In the genomic region with DNA sequence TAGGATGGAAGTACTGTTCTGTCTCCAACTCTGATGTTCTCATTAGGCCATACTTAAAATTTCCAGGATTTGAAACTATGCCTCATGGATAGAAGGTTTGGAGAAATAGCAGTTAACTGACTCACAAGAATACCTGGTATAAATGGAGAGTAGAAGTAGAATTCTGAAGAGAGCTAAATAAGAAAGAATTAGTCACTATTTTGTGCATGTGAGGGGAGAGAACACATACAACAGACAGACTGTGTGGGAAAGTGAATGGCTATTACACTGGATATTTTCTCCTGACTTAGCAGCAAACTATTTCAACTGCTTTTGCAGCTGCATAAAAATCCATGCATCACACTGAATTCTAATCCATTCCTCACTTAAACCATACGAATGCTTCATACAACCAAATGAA, we compare ENCODE assay signal across 19 cellular contexts.
A peak's percentile ranks its signal among the peaks of the same experiment; 100 is the strongest.
DNase-seq lines count a peak whose midpoint lies in the region; ATAC-seq, FAIRE-seq and TF ChIP-seq lines count a peak whose summit lies in the region.
"Had no signal": no experiment of that assay in that cellular context is flagged by ENCODE, and none has a peak within 500 bp of the region (broad histone marks: within the 10 kb centered on the region; RNA-seq: fewer than 3 reads in every experiment).

No MANE protein-coding gene starts in this region.

- H3K4me2 ChIP-seq in osteoblast (ENCODE audit: insufficient read depth, low read length), result no peak overlapping the region
- no peak overlapping the region for H3K4me2 ChIP-seq in MM.1S (ENCODE audit: low read depth, low read length)

- H3K4me3 Mint-ChIP-seq in HFFc6, result no peak overlapping the region
- no peak overlapping the region for H3K4me3 Mint-ChIP-seq in chondrocyte (ENCODE audit: unreplicated experiment)
- H3K4me3 Mint-ChIP-seq: CD4-positive, alpha-beta memory T cell had no signal

- H4K20me1 ChIP-seq in osteoblast (ENCODE audit: insufficient read depth, low read length) (no peaks in the 10 kb centered on the region), MM.1S (ENCODE audit: insufficient read depth, low read length) (no peaks in the 10 kb centered on the region)

- H3K79me2 ChIP-seq in osteoblast (ENCODE audit: insufficient read depth, low read length), result no peaks in the 10 kb centered on the region
- H3K79me2 ChIP-seq in MM.1S (ENCODE audit: low read length), result no peaks in the 10 kb centered on the region

- no peak overlapping the region for H3K9ac ChIP-seq in MM.1S (ENCODE audit: low read length)

- 52% methylated on average over 1 of the region's 1 CpG for WGBS in esophagus muscularis mucosa
- 57 to 75% methylated on average over 1 of the region's 1 CpG for WGBS in pancreas, 2 donors

- H2AFZ ChIP-seq in osteoblast (ENCODE audit: low read length) (no peak overlapping the region), MM.1S (ENCODE audit: low read length) (no peak overlapping the region)

- H3K4me1 ChIP-seq in osteoblast (ENCODE audit: insufficient read depth, low read length) (no peaks in the 10 kb centered on the region), MM.1S (ENCODE audit: low read length) (peaks cover 7% of the 10 kb centered on the region), esophagus muscularis mucosa (peaks cover 0 to 31% (median 22%) of the 10 kb centered on the region in 4 donors), pancreas (no peaks in the 10 kb centered on the region)
- H3K4me1 ChIP-seq: BE2C had no signal

- CTCF ChIA-PET in AG04449 (lab: Yijun Ruan, JAX), result interaction anchor here (2.0 kb wide), 1 partner anchor 95 kb away, joined by 9 read pairs; no protein-coding TSS in a partner anchor

- peaks cover 14% of the 10 kb centered on the region for H3K27me3 Mint-ChIP-seq in HFFc6 (ENCODE audit: insufficient read depth)
- H3K27me3 Mint-ChIP-seq in chondrocyte (ENCODE audit: low read depth), result no peaks in the 10 kb centered on the region

- H3K9me3 ChIP-seq in osteoblast (ENCODE audit: low read depth, low read length) (no peaks in the 10 kb centered on the region), MM.1S (replicated peaks; ENCODE audit: insufficient read depth, low read length) (no peaks in the 10 kb centered on the region), esophagus muscularis mucosa (no peaks in the 10 kb centered on the region), pancreas (no peaks in the 10 kb centered on the region)
- H3K9me3 ChIP-seq: BE2C had no signal

- POLR2A ChIA-PET in AG04449 (lab: Yijun Ruan, JAX), result no interaction called here

- no peak for FAIRE-seq in pancreas (lab: Jason Lieb, UNC)
- FAIRE-seq: GM19239, H54 had no signal

- ATAC-seq in pancreas, result no peak
- ATAC-seq: HCT116 had no signal

- intact Hi-C loops in esophagus muscularis mucosa (cut with DNase I) (no loop called here), pancreas (cut with DNase I) (no loop called here)

- no peak overlapping the region for H3K27ac Mint-ChIP-seq in HFFc6
- peak overlapping the region; percentile 33 for H3K27ac Mint-ChIP-seq in chondrocyte (ENCODE audit: unreplicated experiment)

- H3K36me3 Mint-ChIP-seq in HFFc6 (ENCODE audit: low read depth) (no peaks in the 10 kb centered on the region), chondrocyte (ENCODE audit: low read depth) (peaks cover 17% of the 10 kb centered on the region)
- H3K36me3 Mint-ChIP-seq: CD4-positive, alpha-beta memory T cell had no signal

- peaks cover 6% of the 10 kb centered on the region for H3K27me3 ChIP-seq in osteoblast (ENCODE audit: insufficient read depth, low read length)
- H3K27me3 ChIP-seq in MM.1S (replicated peaks; ENCODE audit: insufficient read depth, low read length), result no peaks in the 10 kb centered on the region
- H3K27me3 ChIP-seq in esophagus muscularis mucosa, result no peaks in the 10 kb centered on the region
- no peaks in the 10 kb centered on the region for H3K27me3 ChIP-seq in pancreas
- H3K27me3 ChIP-seq: BE2C had no signal

- H3K4me3 ChIP-seq in AG04449 (ENCODE audit: low read depth, low read length) (no peak overlapping the region), osteoblast (ENCODE audit: insufficient read depth, low read length) (no peak overlapping the region), MM.1S (ENCODE audit: low read length) (no peak overlapping the region), esophagus muscularis mucosa (no peak overlapping the region), pancreas (no peak overlapping the region)

- no peak for TF ChIP-seq EP300 in esophagus muscularis mucosa (IDR thresholded peaks at IDR 0.05)

- TF ChIP-seq CTCF in AG04449 (IDR thresholded peaks at IDR 0.05; ENCODE audit: insufficient read depth, low read length, missing control alignments), result no peak
- no peak for TF ChIP-seq CTCF in HFFc6 (IDR thresholded peaks at IDR 0.05)
- TF ChIP-seq CTCF in chondrocyte (IDR thresholded peaks at IDR 0.05), result no peak
- TF ChIP-seq CTCF in osteoblast (IDR thresholded peaks at IDR 0.05; ENCODE audit: extremely low read depth, low read depth, low read length), result no peak
- no peak for TF ChIP-seq CTCF in MM.1S (IDR thresholded peaks at IDR 0.05; ENCODE audit: low read length)
- no peak for TF ChIP-seq CTCF in esophagus muscularis mucosa (IDR thresholded peaks at IDR 0.05)
- TF ChIP-seq CTCF in pancreas (IDR thresholded peaks at IDR 0.05), result no peak

- no peaks in the 10 kb centered on the region for H3K9me2 ChIP-seq in MM.1S (replicated peaks; ENCODE audit: insufficient read depth, low read length)

- DNase-seq in AG04449 (ENCODE audit: low read depth, low spot score), result peak; percentile 28
- peak; percentile 10 for DNase-seq in HFFc6
- DNase-seq in chondrocyte (ENCODE audit: low spot score), result no peak
- DNase-seq in osteoblast (ENCODE audit: insufficient read length, low spot score, missing footprints), result peak; percentile 36
- DNase-seq in MM.1S, result no peak
- DNase-seq in AG20443 (ENCODE audit: low spot score), result no peak
- no peak for DNase-seq in esophagus muscularis mucosa (ENCODE audit: extremely low spot score)
- no peak for DNase-seq in pancreas
- DNase-seq: BE2C; CD4-positive, alpha-beta memory T cell; DMS153; DMS79 treated with DMSO at 0.1 percent for 48 hours; GDM1; KBM-7 had no signal

- no peak overlapping the region for H3K27ac ChIP-seq in osteoblast (ENCODE audit: low read depth, low read length)
- no peak overlapping the region for H3K27ac ChIP-seq in MM.1S (ENCODE audit: low read length)
- H3K27ac ChIP-seq in esophagus muscularis mucosa (replicated peaks in 1 of 4), result no peak overlapping the region
- H3K27ac ChIP-seq in pancreas, result no peak overlapping the region
- H3K27ac ChIP-seq: 22Rv1, C4-2B had no signal

- H3K4me1 Mint-ChIP-seq in HFFc6 (ENCODE audit: low read depth) (peaks cover 34% of the 10 kb centered on the region), chondrocyte (ENCODE audit: low read depth) (peaks cover 9% of the 10 kb centered on the region)
- H3K4me1 Mint-ChIP-seq: CD4-positive, alpha-beta memory T cell had no signal

- H3F3A ChIP-seq in MM.1S (ENCODE audit: insufficient read depth, low read length), result no peaks in the 10 kb centered on the region

- H3K9me3 Mint-ChIP-seq in HFFc6 (no peaks in the 10 kb centered on the region), chondrocyte (ENCODE audit: low read depth) (no peaks in the 10 kb centered on the region)
- H3K9me3 Mint-ChIP-seq: CD4-positive, alpha-beta memory T cell had no signal

- no peaks in the 10 kb centered on the region for H3K36me3 ChIP-seq in osteoblast (ENCODE audit: insufficient read depth, low read length)
- no peaks in the 10 kb centered on the region for H3K36me3 ChIP-seq in MM.1S (replicated peaks; ENCODE audit: insufficient read depth, low read length)
- peaks cover 0 to 49% (median 16%) of the 10 kb centered on the region in 4 donors for H3K36me3 ChIP-seq in esophagus muscularis mucosa
- no peaks in the 10 kb centered on the region for H3K36me3 ChIP-seq in pancreas
- H3K36me3 ChIP-seq: BE2C had no signal

- TF ChIP-seq POLR2A in esophagus muscularis mucosa (IDR thresholded peaks at IDR 0.05; ENCODE audit: low read depth), result no peak

Comparison
In these comparisons a context has a peak if more than half of its experiments do, and no peak if none do; other contexts are left out.
1. DNase-seq: peak in AG04449 (single experiment), HFFc6 (single experiment) and osteoblast (single experiment); none in chondrocyte (single experiment), MM.1S (single experiment), AG20443 (single experiment), esophagus muscularis mucosa (single experiment) and pancreas (0 of 6).